ENCODE assay signal across 11 cellular contexts in the genomic region with DNA sequence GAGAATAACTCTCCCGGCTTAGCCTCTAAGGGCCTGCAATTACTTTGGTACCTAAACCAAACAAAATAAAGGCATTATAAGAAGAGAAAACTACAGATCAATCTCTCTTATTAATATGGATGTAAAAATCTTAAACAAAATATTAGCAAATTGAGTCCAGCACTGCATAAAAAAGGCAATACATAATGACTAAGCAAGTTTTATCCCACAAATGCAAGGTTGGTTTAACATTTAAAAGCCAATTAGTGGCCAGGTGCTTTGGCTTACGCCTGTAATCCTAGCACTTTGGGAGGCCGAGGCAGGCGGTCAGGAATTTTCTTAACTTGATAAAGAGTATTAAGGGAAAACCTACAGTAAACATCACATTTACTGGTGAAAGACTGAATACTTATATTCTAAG.
"Had no signal": no experiment of that assay in that cellular context is flagged by ENCODE, and none has a peak within 500 bp of the region (broad histone marks: within the 10 kb centered on the region; RNA-seq: fewer than 3 reads in every experiment).

No MANE protein-coding gene starts in this region.

- H3K4me1 ChIP-seq: HAP-1 had no signal

- H3K36me3 ChIP-seq: HAP-1 had no signal

- H3K4me3 Mint-ChIP-seq: GM23338, H9, HFFc6 had no signal

- ATAC-seq: GM23338, HCT116 had no signal

- H3K4me2 ChIP-seq: GM23338 had no signal

- DNase-seq: GM23248, GOT3, H7, H9, HCEC 1CT, HFFc6 had no signal

- FAIRE-seq: H1, H54 had no signal

- H3K9ac ChIP-seq: GM23248 had no signal

- H3K27ac Mint-ChIP-seq: GM23338, H9, HFFc6 had no signal

- H3K9me3 Mint-ChIP-seq: HFFc6 had no signal

- H2AFZ ChIP-seq: GM23248, GM23338 had no signal

- H3K4me3 ChIP-seq: GM23248, GM23338, HAP-1 had no signal

- H3K4me1 Mint-ChIP-seq: GM23338, H9 had no signal

- H3K27ac ChIP-seq: GM23248 had no signal
